In genomic region chr1:170531758-170532657, GRCh38 we compare ENCODE assay signal across 1 cellular context.
TF ChIP-seq lines count a peak whose summit lies in the region.

Gene GORAB (plus strand): TSS chr1:170532166. CDS start chr1:170532224, 58 bp downstream.

TF ChIP-seq in A549, 52 proteins besides CTCF, POLR2A, EP300 and RAD21 (continued from another document):
- TF ChIP-seq ZFP36 (IDR thresholded peaks at IDR 0.05; ENCODE audit: borderline replicate concordance, partially characterized antibody) = no peak
- TF ChIP-seq SMC3 (IDR thresholded peaks at IDR 0.05) = no peak
- TF ChIP-seq ATOH8 (CRISPR knock-in tag; IDR thresholded peaks at IDR 0.05; ENCODE audit: low read depth) = no peak
- TF ChIP-seq E2F6 (IDR thresholded peaks at IDR 0.05; ENCODE audit: borderline replicate concordance, low read depth) = peak; percentile 43; the same call in 1 of the 2 replicates
- TF ChIP-seq FOSB (CRISPR knock-in tag; IDR thresholded peaks at IDR 0.05) = no peak
- TF ChIP-seq NFE2L2 (conservative IDR thresholded peaks at IDR 0.05; ENCODE audit: low read length) = no peak
- TF ChIP-seq MAZ (IDR thresholded peaks at IDR 0.05; ENCODE audit: borderline replicate concordance, low read depth, low read length) = no peak
